Comparison of ENCODE assay signal across 1 cellular context in genomic region chr5:73647721-73648120, GRCh38.
TF ChIP-seq lines count a peak whose summit lies in the region.

No MANE protein-coding gene starts in this region.

TF ChIP-seq in Ishikawa, 13 proteins besides CTCF, POLR2A, EP300 and RAD21:
- TF ChIP-seq TEAD4 (IDR thresholded peaks at IDR 0.05) = no peak
- peak; percentile 24; the same call in 1 of the 2 replicates for TF ChIP-seq CEBPB (IDR thresholded peaks at IDR 0.05)
